8 cellular contexts compared by ENCODE assay signal in genomic region chr9:36572515-36573418, GRCh38. TPM values are rescaled to one million over a fixed set of nuclear protein-coding genes. Genes with fewer than 3 reads are reported as not detected.
DNase-seq lines count a peak whose midpoint lies in the region; ATAC-seq and FAIRE-seq lines count a peak whose summit lies in the region.

TSS of gene MELK (plus strand) at chr9:36572895. CDS start at chr9:36581682, 8,787 bp downstream.

- H4K20me1 ChIP-seq in BLaER1 = no peaks in the 10 kb centered on the region

- H3K27ac ChIP-seq in BLaER1 = peak within 1 kb of the TSS; percentile 83
- H3K27ac ChIP-seq in mesendoderm (ENCODE audit: low read depth, low read length) = peak within 1 kb of the TSS; percentile 94

- no peak within 1 kb of the TSS for H2AK5ac ChIP-seq in mesendoderm (ENCODE audit: low read length)

- no peak within 1 kb of the TSS for H4K5ac ChIP-seq in mesendoderm (ENCODE audit: low read length)

- H3K9ac ChIP-seq in BLaER1 (peak within 1 kb of the TSS; percentile 83), endocrine pancreas (ENCODE audit: control insufficient read depth, insufficient read depth, low read length) (peak within 1 kb of the TSS; percentile 34), mesendoderm (ENCODE audit: low read length) (peak within 1 kb of the TSS; percentile 89)

- peak within 1 kb of the TSS; percentile 78 for H4K8ac ChIP-seq in mesendoderm (ENCODE audit: low read depth, low read length)

- peaks cover 5% of the 10 kb centered on the region for H3K79me1 ChIP-seq in mesendoderm (ENCODE audit: low read length)

- H3K4me2 ChIP-seq in BLaER1 (peak within 1 kb of the TSS; percentile 96), mesendoderm (ENCODE audit: low read length) (peak within 1 kb of the TSS; percentile 88)

- H3K56ac ChIP-seq in mesendoderm (ENCODE audit: low read length) = peak within 1 kb of the TSS; percentile 93

- H3K4me1 ChIP-seq in BLaER1 = peaks cover 44% of the 10 kb centered on the region
- no peaks in the 10 kb centered on the region for H3K4me1 ChIP-seq in endocrine pancreas (ENCODE audit: control insufficient read depth, insufficient read depth, low read length)
- peaks cover 2% of the 10 kb centered on the region for H3K4me1 ChIP-seq in mesendoderm (ENCODE audit: control insufficient read depth, low read depth, low read length)

- no peaks in the 10 kb centered on the region for H3K27me3 ChIP-seq in BLaER1
- H3K27me3 ChIP-seq in endocrine pancreas (ENCODE audit: control insufficient read depth, insufficient read depth, low read length) = no peaks in the 10 kb centered on the region
- H3K27me3 ChIP-seq in mesendoderm (ENCODE audit: insufficient read depth, low read length, poor library complexity) = no peaks in the 10 kb centered on the region

- H3K23ac ChIP-seq in mesendoderm (ENCODE audit: low read length) = peak within 1 kb of the TSS; percentile 67

- DNase-seq in GM19239 (ENCODE audit: insufficient read length, low spot score) (peak; percentile 90), NOMO-1 treated with dmso at 0.1 percent for 144 hours (lab: John Stamatoyannopoulos, UW; ENCODE audit: unreplicated experiment) (peak; percentile 11), mesendoderm (peak; percentile 92)
- peak; percentile 82 to 91 (median 83) for DNase-seq in activated CD8-positive, alpha-beta memory T cell treated with anti-CD3 and anti-CD28 coated beads for 48 hours (ENCODE audit: low read depth in 2 of 3, low spot score in 2 of 3)
- peak; percentile 72 for DNase-seq in stimulated activated CD8-positive, alpha-beta memory T cell treated with anti-CD3 and anti-CD28 coated beads, Interleukin-12 subunit alpha, Interleukin-12 subunit beta, amount 100 ng/mL, for 24 hours (ENCODE audit: extremely low read depth)

- H3K9me3 ChIP-seq in BLaER1 (no peaks in the 10 kb centered on the region), endocrine pancreas (ENCODE audit: control insufficient read depth, low read length) (no peaks in the 10 kb centered on the region)

- WGBS in mesendoderm (ENCODE audit: extremely low coverage, insufficient coverage, low lambda C conversion rate) = no CpG with 5 or more reads among the region's 74 CpGs

- peak within 1 kb of the TSS; percentile 90 for H3K4me3 ChIP-seq in BLaER1
- H3K4me3 ChIP-seq in endocrine pancreas (ENCODE audit: control insufficient read depth, insufficient read depth, low read length) = peak within 1 kb of the TSS; percentile 60
- H3K4me3 ChIP-seq in mesendoderm (ENCODE audit: low read length) = peak within 1 kb of the TSS; percentile 98

- peaks cover 16% of the 10 kb centered on the region; the same call in 1 of the 2 replicates for H3K36me3 ChIP-seq in BLaER1
- no peaks in the 10 kb centered on the region for H3K36me3 ChIP-seq in endocrine pancreas (ENCODE audit: control insufficient read depth, insufficient read depth, low read length)
- H3K36me3 ChIP-seq in mesendoderm (ENCODE audit: control insufficient read depth, insufficient read depth, low read length) = no peaks in the 10 kb centered on the region

- no peak within 1 kb of the TSS for H2BK15ac ChIP-seq in mesendoderm (replicated peaks; ENCODE audit: low read depth)

- H3K4ac ChIP-seq in mesendoderm (ENCODE audit: low read depth, low read length) = peak within 1 kb of the TSS; percentile 62

- H2BK5ac ChIP-seq in mesendoderm (ENCODE audit: low read length) = peak within 1 kb of the TSS; percentile 26

- H3K79me2 ChIP-seq in mesendoderm (ENCODE audit: control insufficient read depth, insufficient read depth, low read length) = peaks cover 38% of the 10 kb centered on the region

- peak; percentile 51 for FAIRE-seq in GM19239 (lab: Jason Lieb, UNC)

- ATAC-seq in HG03565 (IDR thresholded peaks at IDR 0.05; ENCODE audit: unreplicated experiment) = peak; percentile 57

- H3K18ac ChIP-seq in mesendoderm (ENCODE audit: low read length) = peak within 1 kb of the TSS; percentile 86

- H2BK120ac ChIP-seq in mesendoderm (ENCODE audit: low read depth, low read length) = no peak within 1 kb of the TSS

RNA-seq across cellular contexts. Expression of gene MELK, which starts in this region (rescaled TPM):
- 44.1 TPM for polyA plus RNA-seq in mesendoderm (2013, experiment 1 of 2)
- polyA plus RNA-seq in mesendoderm (2013, experiment 2 of 2) = 46.1 TPM

Comparison
In these comparisons a context has a peak if more than half of its experiments do, and no peak if none do; other contexts are left out.
1. Peak in every context shown above with its lines: DNase-seq, ATAC-seq, H3K4me3 ChIP-seq and H3K27ac ChIP-seq.
2. H3K9ac ChIP-seq: peak in every context shown above with its lines; median percentile 89 in mesendoderm; 83 in BLaER1; 34 in endocrine pancreas.
3. DNase-seq: peak in every context shown above with its lines; median percentile 92 in mesendoderm; 90 in GM19239; 83 in activated CD8-positive, alpha-beta memory T cell treated with anti-CD3 and anti-CD28 coated beads for 48 hours; 72 in stimulated activated CD8-positive, alpha-beta memory T cell treated with anti-CD3 and anti-CD28 coated beads, Interleukin-12 subunit alpha, Interleukin-12 subunit beta, amount 100 ng/mL, for 24 hours; 11 in NOMO-1 treated with dmso at 0.1 percent for 144 hours.